10 cellular contexts compared by ENCODE assay signal in genomic region chr2:190717764-190718651, GRCh38.
DNase-seq lines count a peak whose midpoint lies in the region; ATAC-seq and TF ChIP-seq lines count a peak whose summit lies in the region.
"Had no signal": no experiment of that assay in that cellular context is flagged by ENCODE, and none has a peak within 500 bp of the region (broad histone marks: within the 10 kb centered on the region; RNA-seq: fewer than 3 reads in every experiment).

No MANE protein-coding gene starts in this region.

- WGBS in mammary epithelial cell (ENCODE audit: low coverage, missing lambda C conversion rate), result 91% methylated on average over 12 of the region's 15 CpGs

- no peaks in the 10 kb centered on the region for H3K36me3 ChIP-seq in mammary epithelial cell (ENCODE audit: insufficient read depth, low read length)

- POLR2A ChIA-PET in MCF 10A (lab: Yijun Ruan, JAX), result no interaction called here

- H3K27ac ChIP-seq in mammary epithelial cell (ENCODE audit: insufficient read depth, low read depth, low read length), result peak overlapping the region; percentile 45
- H3K27ac ChIP-seq: dorsolateral prefrontal cortex had no signal

- peak overlapping the region; percentile 43 for H3K4me2 ChIP-seq in mammary epithelial cell (ENCODE audit: insufficient read depth, low read depth, low read length)

- H3K79me2 ChIP-seq in mammary epithelial cell (ENCODE audit: insufficient read depth, low read length), result no peaks in the 10 kb centered on the region

- TF ChIP-seq CTCF in mammary epithelial cell (conservative IDR thresholded peaks at IDR 0.05 in 1 of 2, IDR thresholded peaks at IDR 0.05 in 1 of 2; ENCODE audit: extremely low read depth in 1 of 2, insufficient read depth in 1 of 2, low read depth in 1 of 2, low read length in 2 of 2) (no peak), MCF 10A (IDR thresholded peaks at IDR 0.05; ENCODE audit: unreplicated experiment) (no peak)

- H3K27me3 ChIP-seq in mammary epithelial cell (ENCODE audit: insufficient read depth, low read length), result no peaks in the 10 kb centered on the region
- H3K27me3 ChIP-seq: dorsolateral prefrontal cortex had no signal

- H3K9me3 Mint-ChIP-seq in MCF 10A (ENCODE audit: unreplicated experiment), result no peaks in the 10 kb centered on the region

- no peak overlapping the region for H3K9ac ChIP-seq in mammary epithelial cell (ENCODE audit: insufficient read depth, low read length)

- no peaks in the 10 kb centered on the region for H3K27me3 Mint-ChIP-seq in MCF 10A (ENCODE audit: insufficient read depth, unreplicated experiment)

- no peak overlapping the region for H3K27ac Mint-ChIP-seq in MCF 10A (ENCODE audit: low read depth, unreplicated experiment)
- H3K27ac Mint-ChIP-seq: CD14-positive monocyte had no signal

- dilution Hi-C loops in mammary epithelial cell (cut with HindIII; ENCODE audit: low sequenced_read_pairs), result loop anchor here (5.0 kb wide), 1 partner anchor 66 kb away; no protein-coding TSS in a partner anchor

- in situ Hi-C loops in mammary epithelial cell (cut with MboI; ENCODE audit: low sequenced_read_pairs in 2 of 2), result no loop called here

- no peak overlapping the region for H3K4me3 Mint-ChIP-seq in MCF 10A (ENCODE audit: unreplicated experiment)
- H3K4me3 Mint-ChIP-seq: CD14-positive monocyte had no signal

- H4K20me1 ChIP-seq in mammary epithelial cell (ENCODE audit: insufficient read depth, low read length), result no peaks in the 10 kb centered on the region

- H3K36me3 Mint-ChIP-seq in MCF 10A (ENCODE audit: insufficient read depth, unreplicated experiment), result no peaks in the 10 kb centered on the region
- H3K36me3 Mint-ChIP-seq: CD14-positive monocyte had no signal

- BruUV-seq in mammary epithelial cell (replicated peaks; lab: Mats Ljungman, UMichigan) (no TSS peak), MCF 10A (replicated peaks; lab: Mats Ljungman, UMichigan) (no TSS peak)

- DNase-seq in mammary epithelial cell (no peak), MCF 10A (ENCODE audit: unreplicated experiment) (no peak), NCI-H2196 (lab: John Stamatoyannopoulos, UW; ENCODE audit: unreplicated experiment) (peak; percentile 63), amniotic epithelial cell (ENCODE audit: low read depth) (peak; percentile 11), Right ventricle myocardium superior (no peak), DMS114 treated with DMSO at 0.1 percent for 48 hours (lab: John Stamatoyannopoulos, UW; ENCODE audit: unreplicated experiment) (no peak)
- peak; percentile 40 for DNase-seq in stimulated activated naive CD8-positive, alpha-beta T cell treated with anti-CD3 and anti-CD28 coated beads, Interleukin-15, Interleukin-2, amounts not matched to agents 100 U/mL and 50 U/mL, for 24 hours
- DNase-seq: dorsolateral prefrontal cortex had no signal

- ATAC-seq in stimulated activated naive CD8-positive, alpha-beta T cell treated with anti-CD3 and anti-CD28 coated beads, Interleukin-15, Interleukin-2, amounts not matched to agents 100 U/mL and 50 U/mL, for 24 hours, result peak; percentile 2
- ATAC-seq in Right ventricle myocardium superior (ENCODE audit: poor library complexity) (no peak), HG02938 (IDR thresholded peaks at IDR 0.05; ENCODE audit: unreplicated experiment) (no peak)

- no peak overlapping the region for H3K4me3 ChIP-seq in mammary epithelial cell (replicated peaks in 1 of 3; ENCODE audit: insufficient read depth in 1 of 3, low read depth in 2 of 3, low read length in 3 of 3)
- H3K4me3 ChIP-seq: dorsolateral prefrontal cortex had no signal

- no peak overlapping the region for H2AFZ ChIP-seq in mammary epithelial cell (ENCODE audit: low read depth, low read length)

- peaks cover 20% of the 10 kb centered on the region for H3K4me1 Mint-ChIP-seq in MCF 10A (ENCODE audit: insufficient read depth, unreplicated experiment)
- H3K4me1 Mint-ChIP-seq: CD14-positive monocyte had no signal

- H3K4me1 ChIP-seq in mammary epithelial cell (ENCODE audit: insufficient read depth, low read length), result peaks cover 48% of the 10 kb centered on the region

- CTCF ChIA-PET in mammary epithelial cell (lab: Charles Lee; ENCODE audit: low non-redundant PET) (no interaction called here), MCF 10A (lab: Yijun Ruan, JAX) (interaction anchor here (0.6 to 0.8 kb wide), 4 partner anchors 37 to 353 kb away, joined by 3 to 5 read pairs (median 3); no protein-coding TSS in a partner anchor)

- no peaks in the 10 kb centered on the region for H3K9me3 ChIP-seq in mammary epithelial cell (replicated peaks; ENCODE audit: insufficient read depth, low read length)

- intact Hi-C loops in mammary epithelial cell (cut with micrococcal nuclease) (loop anchor here (2.0 kb wide), 1 partner anchor 49 kb away; no protein-coding TSS in a partner anchor), MCF 10A (cut with micrococcal nuclease) (no loop called here), Right ventricle myocardium superior (cut with DNase I) (no loop called here)

Comparison
In these comparisons a context has a peak if more than half of its experiments do, and no peak if none do; other contexts are left out.
1. DNase-seq: peak in NCI-H2196 (single experiment), amniotic epithelial cell (single experiment) and stimulated activated naive CD8-positive, alpha-beta T cell treated with anti-CD3 and anti-CD28 coated beads, Interleukin-15, Interleukin-2, amounts not matched to agents 100 U/mL and 50 U/mL, for 24 hours (single experiment); none in mammary epithelial cell (single experiment), MCF 10A (single experiment), Right ventricle myocardium superior (single experiment) and DMS114 treated with DMSO at 0.1 percent for 48 hours (single experiment).